In genomic region chr10:62341419-62341818, GRCh38 we compare ENCODE assay signal across 28 cellular contexts. TPM values are rescaled to one million over a fixed set of nuclear protein-coding genes. Genes with fewer than 3 reads are reported as not detected.
"Had no signal": no experiment of that assay in that cellular context is flagged by ENCODE, and none has a peak within 500 bp of the region (broad histone marks: within the 10 kb centered on the region; RNA-seq: fewer than 3 reads in every experiment).

No MANE protein-coding gene starts in this region.

- H3K27ac ChIP-seq: adrenal gland, ascending aorta, brain microvascular endothelial cell, coronary artery, dorsolateral prefrontal cortex, esophagus muscularis mucosa had no signal

- H3K4me1 ChIP-seq: adrenal gland, ascending aorta, esophagus muscularis mucosa had no signal

- H3K27ac Mint-ChIP-seq: activated CD4-positive, alpha-beta memory T cell treated with anti-CD3 and anti-CD28 coated beads, Interleukin-2, amount 10 ng/mL, durations not matched to agents 7 days and 5 days; activated CD4-positive, alpha-beta T cell treated with anti-CD3 and anti-CD28 coated beads for 36 hours; activated CD4-positive, alpha-beta T cell treated with anti-CD3 and anti-CD28 coated beads, Interleukin-2, amount 10 ng/mL, durations not matched to agents 7 days and 5 days; activated naive CD4-positive, alpha-beta T cell treated with anti-CD3 and anti-CD28 coated beads for 36 hours; activated naive CD4-positive, alpha-beta T cell treated with anti-CD3 and anti-CD28 coated beads, Interleukin-2, amount 50 U/mL, for 24 hours; activated naive CD8-positive, alpha-beta T cell treated with anti-CD3 and anti-CD28 coated beads for 36 hours; activated naive CD8-positive, alpha-beta T cell treated with anti-CD3 and anti-CD28 coated beads, Interleukin-2, amount 50 U/mL, for 24 hours; activated T-helper 2 cell treated with anti-CD3 and anti-CD28 coated beads, Interferon-gamma antibody, Interleukin-2, Interleukin-4, amounts not matched to agents 10 μg/mL and 5 μg/mL and 100 μg/mL, durations not matched to agents 14 hours and 24 hours and 36 hours; dendritic cell treated with granulocyte-macrophage colony-stimulating factor and Interleukin-4, amounts not matched to agents 40 ng/mL and 50 ng/mL, for 4 days; effector memory CD8-positive, alpha-beta T cell had no signal

- H3K36me3 ChIP-seq: adrenal gland, ascending aorta, brain microvascular endothelial cell, esophagus muscularis mucosa had no signal

- H3K27me3 Mint-ChIP-seq: activated CD4-positive, alpha-beta memory T cell treated with anti-CD3 and anti-CD28 coated beads, Interleukin-2, amount 10 ng/mL, durations not matched to agents 7 days and 5 days; activated CD4-positive, alpha-beta T cell treated with anti-CD3 and anti-CD28 coated beads, Interleukin-2, amount 10 ng/mL, durations not matched to agents 7 days and 5 days; dendritic cell treated with granulocyte-macrophage colony-stimulating factor and Interleukin-4, amounts not matched to agents 40 ng/mL and 50 ng/mL, for 4 days had no signal

- H3K4me3 ChIP-seq: adrenal gland, ascending aorta, coronary artery, dorsolateral prefrontal cortex, esophagus muscularis mucosa had no signal

- ATAC-seq: activated CD4-positive, alpha-beta T cell treated with anti-CD3 and anti-CD28 coated beads for 36 hours; activated naive CD8-positive, alpha-beta T cell treated with anti-CD3 and anti-CD28 coated beads, Interleukin-2, amount 50 U/mL, for 24 hours; activated T-cell treated with anti-CD3 and anti-CD28 coated beads, Interleukin-2, amount 50 U/mL, for 4 hours; effector memory CD8-positive, alpha-beta T cell had no signal

- H3K4me3 Mint-ChIP-seq: activated CD4-positive, alpha-beta memory T cell treated with anti-CD3 and anti-CD28 coated beads, Interleukin-2, amount 10 ng/mL, durations not matched to agents 7 days and 5 days; activated CD4-positive, alpha-beta T cell treated with anti-CD3 and anti-CD28 coated beads for 36 hours; activated CD4-positive, alpha-beta T cell treated with anti-CD3 and anti-CD28 coated beads, Interleukin-2, amount 10 ng/mL, durations not matched to agents 7 days and 5 days; activated naive CD4-positive, alpha-beta T cell treated with anti-CD3 and anti-CD28 coated beads for 36 hours; activated naive CD4-positive, alpha-beta T cell treated with anti-CD3 and anti-CD28 coated beads, Interleukin-2, amount 50 U/mL, for 24 hours; activated naive CD8-positive, alpha-beta T cell treated with anti-CD3 and anti-CD28 coated beads for 36 hours; activated naive CD8-positive, alpha-beta T cell treated with anti-CD3 and anti-CD28 coated beads, Interleukin-2, amount 50 U/mL, for 24 hours; activated T-cell treated with anti-CD3 and anti-CD28 coated beads, Interleukin-2, amount 50 U/mL, for 4 hours; central memory CD8-positive, alpha-beta T cell; dendritic cell treated with granulocyte-macrophage colony-stimulating factor and Interleukin-4, amounts not matched to agents 40 ng/mL and 50 ng/mL, for 4 days; effector memory CD8-positive, alpha-beta T cell had no signal

- DNase-seq: activated CD4-positive, alpha-beta memory T cell treated with anti-CD3 and anti-CD28 coated beads, Interleukin-2, amount 10 ng/mL, durations not matched to agents 7 days and 5 days; activated CD4-positive, alpha-beta T cell treated with anti-CD3 and anti-CD28 coated beads for 36 hours; activated CD4-positive, alpha-beta T cell treated with anti-CD3 and anti-CD28 coated beads, Interleukin-2, amount 10 ng/mL, durations not matched to agents 7 days and 5 days; activated CD4-positive, alpha-beta T cell treated with anti-CD3 and anti-CD28 coated beads, Interleukin-2, amount 50 U/mL, for 4 hours; activated CD4-positive, CD25-positive, alpha-beta regulatory T cell; activated CD4-positive, CD25-positive, alpha-beta regulatory T cell treated with anti-CD3 and anti-CD28 coated beads, Interleukin-2, amount 50 U/mL, for 72 hours; activated CD8-positive, alpha-beta memory T cell treated with anti-CD3 and anti-CD28 coated beads for 24 hours; activated effector memory CD4-positive, alpha-beta T cell treated with anti-CD3 and anti-CD28 coated beads, Interleukin-2, amount 50 U/mL, for 16 hours; activated naive CD4-positive, alpha-beta T cell treated with anti-CD3 and anti-CD28 coated beads for 36 hours; activated naive CD8-positive, alpha-beta T cell treated with anti-CD3 and anti-CD28 coated beads for 36 hours; activated naive CD8-positive, alpha-beta T cell treated with anti-CD3 and anti-CD28 coated beads, Interleukin-2, amount 50 U/mL, for 24 hours; activated T-cell treated with anti-CD3 and anti-CD28 coated beads, Interleukin-2, amount 50 U/mL, for 4 hours; adrenal gland; brain microvascular endothelial cell; dorsolateral prefrontal cortex; effector memory CD8-positive, alpha-beta T cell; erythroblast; foreskin fibroblast; head of caudate nucleus; T-helper 2 cell had no signal

- H3K27me3 ChIP-seq: adrenal gland, ascending aorta, brain microvascular endothelial cell, dorsolateral prefrontal cortex, esophagus muscularis mucosa had no signal

- H3K4me1 Mint-ChIP-seq: activated CD4-positive, alpha-beta memory T cell treated with anti-CD3 and anti-CD28 coated beads, Interleukin-2, amount 10 ng/mL, durations not matched to agents 7 days and 5 days; activated CD4-positive, alpha-beta T cell treated with anti-CD3 and anti-CD28 coated beads for 36 hours; activated CD4-positive, alpha-beta T cell treated with anti-CD3 and anti-CD28 coated beads, Interleukin-2, amount 10 ng/mL, durations not matched to agents 7 days and 5 days; activated naive CD4-positive, alpha-beta T cell treated with anti-CD3 and anti-CD28 coated beads, Interleukin-2, amount 50 U/mL, for 24 hours; activated naive CD8-positive, alpha-beta T cell treated with anti-CD3 and anti-CD28 coated beads for 36 hours; activated naive CD8-positive, alpha-beta T cell treated with anti-CD3 and anti-CD28 coated beads, Interleukin-2, amount 50 U/mL, for 24 hours; central memory CD8-positive, alpha-beta T cell had no signal

RNA-seq across cellular contexts. Expression of gene ZNF365, which starts 32.8 kb away (rescaled TPM):
- total RNA-seq: activated naive CD8-positive, alpha-beta T cell treated with anti-CD3 and anti-CD28 coated beads for 36 hours; activated T-helper 2 cell treated with anti-CD3 and anti-CD28 coated beads, Interferon-gamma antibody, Interleukin-2, Interleukin-4, amounts not matched to agents 10 μg/mL and 5 μg/mL and 100 μg/mL, durations not matched to agents 14 hours and 24 hours and 36 hours; ascending aorta; T-helper 1 cell treated with Interleukin-12 subunit alpha and Interleukin-12 subunit beta and Interleukin-4 antibody, amounts not matched to agents 30 ng/mL and 1 ng/mL, for 36 hours had no signal
